In the genomic region with DNA sequence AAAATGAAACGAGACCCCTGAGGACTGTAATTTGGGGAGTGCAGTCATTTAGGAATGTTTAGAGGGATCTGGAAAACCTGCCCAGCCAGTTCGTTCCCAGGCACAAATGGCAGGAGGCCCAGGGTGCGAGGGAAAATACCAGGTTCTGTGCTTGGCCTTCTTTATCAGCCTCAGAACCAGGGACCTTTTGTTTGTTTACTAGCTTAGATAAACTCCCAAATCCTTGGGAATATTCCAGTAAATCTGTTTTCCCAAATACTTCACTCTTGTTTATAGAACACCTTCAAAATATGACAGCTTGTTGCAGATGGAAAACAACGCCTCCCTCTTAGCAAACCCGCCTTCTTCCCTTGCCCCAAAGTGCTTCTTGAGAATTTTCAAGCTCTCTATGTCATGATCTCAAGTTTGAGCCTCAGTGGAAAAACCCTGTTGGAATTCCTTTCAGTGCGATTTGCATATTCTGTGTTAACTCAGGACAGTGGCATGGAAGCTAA, we compare ENCODE assay signal across 15 cellular contexts.
DNase-seq lines count a peak whose midpoint lies in the region; ATAC-seq and TF ChIP-seq lines count a peak whose summit lies in the region.
"Had no signal": no experiment of that assay in that cellular context is flagged by ENCODE, and none has a peak within 500 bp of the region (broad histone marks: within the 10 kb centered on the region; RNA-seq: fewer than 3 reads in every experiment).

No MANE protein-coding gene starts in this region.

- DNase-seq in H7 (peak; percentile 22), NT2/D1 (ENCODE audit: low read depth, low spot score) (peak; percentile 9), iPS-NIHi7 (ENCODE audit: extremely low spot score) (peak; percentile 24), sigmoid colon (no peak), heart left ventricle (no peak)
- no peak for DNase-seq in activated naive CD4-positive, alpha-beta T cell treated with Interleukin-2 at 50 U/mL for 16 hours
- DNase-seq in activated T-helper 2 cell treated with anti-CD3 and anti-CD28 coated beads, Interferon-gamma antibody, Interleukin-2, Interleukin-4, amounts not matched to agents 10 μg/mL and 5 μg/mL and 100 μg/mL, durations not matched to agents 14 hours and 24 hours and 36 hours (ENCODE audit: low spot score) = no peak
- DNase-seq: COR-L47; MM.1S; NCI-H1694 treated with DMSO at 0.1 percent for 48 hours; NCI-H2171; NK-92 treated with Interleukin-12 subunit alpha and Interleukin-12 subunit beta, amount 100 ng/mL, for 24 hours had no signal

- TF ChIP-seq POLR2A in sigmoid colon (IDR thresholded peaks at IDR 0.05) (no peak), heart left ventricle (IDR thresholded peaks at IDR 0.05) (no peak)

- no peak for TF ChIP-seq EP300 in sigmoid colon (IDR thresholded peaks at IDR 0.05)

- no peaks in the 10 kb centered on the region for H3K36me3 Mint-ChIP-seq in activated T-helper 2 cell treated with anti-CD3 and anti-CD28 coated beads, Interferon-gamma antibody, Interleukin-2, Interleukin-4, amounts not matched to agents 10 μg/mL and 5 μg/mL and 100 μg/mL, durations not matched to agents 14 hours and 24 hours and 36 hours (ENCODE audit: low read depth)
- H3K36me3 Mint-ChIP-seq: CD14-positive monocyte had no signal

- H3K27ac ChIP-seq in sigmoid colon (peak overlapping the region in 3 of 4 donors; percentile 59 to 77 (median 74)), heart left ventricle (no peak overlapping the region)
- H3K27ac ChIP-seq: RWPE1 had no signal

- H3K27me3 ChIP-seq in H7 (ENCODE audit: control insufficient read depth, insufficient read depth, low read length) = no peaks in the 10 kb centered on the region
- no peaks in the 10 kb centered on the region for H3K27me3 ChIP-seq in NT2/D1 (ENCODE audit: insufficient read depth, insufficient read length)
- no peaks in the 10 kb centered on the region for H3K27me3 ChIP-seq in sigmoid colon
- no peaks in the 10 kb centered on the region for H3K27me3 ChIP-seq in heart left ventricle

- no peaks in the 10 kb centered on the region for H3K27me3 Mint-ChIP-seq in activated T-helper 2 cell treated with anti-CD3 and anti-CD28 coated beads, Interferon-gamma antibody, Interleukin-2, Interleukin-4, amounts not matched to agents 10 μg/mL and 5 μg/mL and 100 μg/mL, durations not matched to agents 14 hours and 24 hours and 36 hours (ENCODE audit: low read depth)

- no peak for ATAC-seq in HG02938 (IDR thresholded peaks at IDR 0.05; ENCODE audit: unreplicated experiment)
- no peak for ATAC-seq in heart left ventricle

- H3K9me3 ChIP-seq in NT2/D1 (ENCODE audit: insufficient read depth, low read length) = no peaks in the 10 kb centered on the region
- H3K9me3 ChIP-seq in sigmoid colon = no peaks in the 10 kb centered on the region
- H3K9me3 ChIP-seq in heart left ventricle = peaks cover 0 to 1% (median 0%) of the 10 kb centered on the region in 12 donors

- H3K27ac Mint-ChIP-seq in activated T-helper 2 cell treated with anti-CD3 and anti-CD28 coated beads, Interferon-gamma antibody, Interleukin-2, Interleukin-4, amounts not matched to agents 10 μg/mL and 5 μg/mL and 100 μg/mL, durations not matched to agents 14 hours and 24 hours and 36 hours = no peak overlapping the region
- H3K27ac Mint-ChIP-seq: CD14-positive monocyte had no signal

- no peaks in the 10 kb centered on the region for H3K4me1 Mint-ChIP-seq in activated T-helper 2 cell treated with anti-CD3 and anti-CD28 coated beads, Interferon-gamma antibody, Interleukin-2, Interleukin-4, amounts not matched to agents 10 μg/mL and 5 μg/mL and 100 μg/mL, durations not matched to agents 14 hours and 24 hours and 36 hours (ENCODE audit: low read depth)
- H3K4me1 Mint-ChIP-seq: CD14-positive monocyte had no signal

- intact Hi-C loops in sigmoid colon (cut with DNase I) (loop anchor here (10.0 kb wide), 1 partner anchor 97 kb away; no protein-coding TSS in a partner anchor), heart left ventricle (cut with DNase I) (no loop called here)
- intact Hi-C loops in activated T-helper 2 cell treated with anti-CD3 and anti-CD28 coated beads, Interferon-gamma antibody, Interleukin-2, Interleukin-4, amounts not matched to agents 10 μg/mL and 5 μg/mL and 100 μg/mL, durations not matched to agents 14 hours and 24 hours and 36 hours (cut with micrococcal nuclease) = no loop called here

- no peak overlapping the region for H3K9ac ChIP-seq in NT2/D1 (ENCODE audit: insufficient read length, low read depth)

- no peak overlapping the region for H3K4me3 Mint-ChIP-seq in activated T-helper 2 cell treated with anti-CD3 and anti-CD28 coated beads, Interferon-gamma antibody, Interleukin-2, Interleukin-4, amounts not matched to agents 10 μg/mL and 5 μg/mL and 100 μg/mL, durations not matched to agents 14 hours and 24 hours and 36 hours (ENCODE audit: low read depth)
- H3K4me3 Mint-ChIP-seq: CD14-positive monocyte had no signal

- WGBS in sigmoid colon, 2 donors = 72% methylated on average over 6 of the region's 6 CpGs
- WGBS in heart left ventricle, 4 donors = 74 to 89% (median 78%) methylated on average over 6 of the region's 6 CpGs

- TF ChIP-seq CTCF in sigmoid colon (IDR thresholded peaks at IDR 0.05) (no peak), heart left ventricle (IDR thresholded peaks at IDR 0.05) (no peak)

- no peaks in the 10 kb centered on the region for H3K36me3 ChIP-seq in H7 (replicated peaks; ENCODE audit: control insufficient read depth, insufficient read depth, low read length)
- H3K36me3 ChIP-seq in NT2/D1 (ENCODE audit: insufficient read depth, insufficient read length, low read length) = no peaks in the 10 kb centered on the region
- no peaks in the 10 kb centered on the region for H3K36me3 ChIP-seq in sigmoid colon
- H3K36me3 ChIP-seq in heart left ventricle = no peaks in the 10 kb centered on the region

- no peaks in the 10 kb centered on the region for H3K9me3 Mint-ChIP-seq in activated T-helper 2 cell treated with anti-CD3 and anti-CD28 coated beads, Interferon-gamma antibody, Interleukin-2, Interleukin-4, amounts not matched to agents 10 μg/mL and 5 μg/mL and 100 μg/mL, durations not matched to agents 14 hours and 24 hours and 36 hours

- H3K4me3 ChIP-seq in H7 (ENCODE audit: insufficient read depth, low read depth, low read length) = no peak overlapping the region
- H3K4me3 ChIP-seq in NT2/D1 (ENCODE audit: insufficient read length, low read depth) = no peak overlapping the region
- no peak overlapping the region for H3K4me3 ChIP-seq in sigmoid colon
- H3K4me3 ChIP-seq in heart left ventricle = no peak overlapping the region

- H3K4me1 ChIP-seq in NT2/D1 (ENCODE audit: insufficient read depth, insufficient read length) = peaks cover 3% of the 10 kb centered on the region
- peaks cover 0 to 44% (median 43%) of the 10 kb centered on the region in 4 donors for H3K4me1 ChIP-seq in sigmoid colon
- no peaks in the 10 kb centered on the region for H3K4me1 ChIP-seq in heart left ventricle

Comparison
In these comparisons a context has a peak if more than half of its experiments do, and no peak if none do; other contexts are left out.
1. DNase-seq: peak in H7 (single experiment), NT2/D1 (single experiment) and iPS-NIHi7 (single experiment); none in sigmoid colon (single experiment), activated naive CD4-positive, alpha-beta T cell treated with Interleukin-2 at 50 U/mL for 16 hours (single experiment), heart left ventricle (0 of 5) and activated T-helper 2 cell treated with anti-CD3 and anti-CD28 coated beads, Interferon-gamma antibody, Interleukin-2, Interleukin-4, amounts not matched to agents 10 μg/mL and 5 μg/mL and 100 μg/mL, durations not matched to agents 14 hours and 24 hours and 36 hours (single experiment).
2. H3K27ac ChIP-seq: peak in sigmoid colon (3 of 4); none in heart left ventricle (0 of 12).